8 cellular contexts compared by ENCODE assay signal in genomic region chr17:32079747-32080146, GRCh38.
A peak's percentile ranks its signal among the peaks of the same experiment; 100 is the strongest.
DNase-seq lines count a peak whose midpoint lies in the region; ATAC-seq lines count a peak whose summit lies in the region.

No MANE protein-coding gene starts in this region.

- DNase-seq in AG08396 (ENCODE audit: low spot score) = peak; percentile 50
- peak; percentile 10 for DNase-seq in NCI-H345 (lab: John Stamatoyannopoulos, UW)
- peak; percentile 48 for DNase-seq in activated CD4-positive, alpha-beta T cell treated with anti-CD3 and anti-CD28 coated beads for 1 hour
- peak; percentile 71 for DNase-seq in astrocyte of the hippocampus (ENCODE audit: low read depth, low spot score)
- peak; percentile 60 for DNase-seq in iPS DF 19.7 (ENCODE audit: low read depth, low spot score)
- peak; percentile 32 for DNase-seq in stimulated activated CD4-positive, alpha-beta T cell treated with anti-CD3 and anti-CD28 coated beads, Interleukin-2, amount 100 ng/mL, for 4 hours (ENCODE audit: low read depth)

- peak; percentile 74 for ATAC-seq in GM18870 (IDR thresholded peaks at IDR 0.05; ENCODE audit: unreplicated experiment)
- ATAC-seq in HG03045 (IDR thresholded peaks at IDR 0.05; ENCODE audit: unreplicated experiment) = peak; percentile 58

Comparison
In these comparisons a context has a peak if more than half of its experiments do, and no peak if none do; other contexts are left out.
1. Peak in every context shown above with its lines: DNase-seq and ATAC-seq.
2. DNase-seq: peak in every context shown above with its lines; median percentile 71 in astrocyte of the hippocampus; 60 in iPS DF 19.7; 50 in AG08396; 48 in activated CD4-positive, alpha-beta T cell treated with anti-CD3 and anti-CD28 coated beads for 1 hour; 32 in stimulated activated CD4-positive, alpha-beta T cell treated with anti-CD3 and anti-CD28 coated beads, Interleukin-2, amount 100 ng/mL, for 4 hours; 10 in NCI-H345.